In genomic region chr17:59220328-59221158, GRCh38 we compare ENCODE assay signal across 8 cellular contexts. TPM values are rescaled to one million over a fixed set of nuclear protein-coding genes. Genes with fewer than 3 reads are reported as not detected.
DNase-seq lines count a peak whose midpoint lies in the region; ATAC-seq and TF ChIP-seq lines count a peak whose summit lies in the region.

GDPD1 (plus strand) TSS chr17:59220511; CDS start chr17:59220610, 99 bp downstream.

- WGBS in tibial nerve, 2 donors: 0 to 1% methylated on average over 34 to 60 of the region's 60 CpGs

- intact Hi-C loops in cardiac septum (cut with DNase I): no loop called here

- peak in 1 of 2 donors; percentile 53 for TF ChIP-seq EP300 in tibial nerve (IDR thresholded peaks at IDR 0.05)

- H3K27ac ChIP-seq in parathyroid adenoma: peak within 1 kb of the TSS; percentile 88
- H3K27ac ChIP-seq in tibial nerve: peak within 1 kb of the TSS in 3 of 4 donors; percentile 79 to 84 (median 80)

- H3K27me3 ChIP-seq in parathyroid adenoma (ENCODE audit: control insufficient read depth, insufficient read depth, low read length) (no peaks in the 10 kb centered on the region), tibial nerve (no peaks in the 10 kb centered on the region)

- H3K9me3 ChIP-seq in parathyroid adenoma (ENCODE audit: control insufficient read depth, low read length): no peaks in the 10 kb centered on the region
- H3K9me3 ChIP-seq in tibial nerve: no peaks in the 10 kb centered on the region

- ATAC-seq in HG02759 (IDR thresholded peaks at IDR 0.05; ENCODE audit: unreplicated experiment): peak; percentile 97

- peak within 1 kb of the TSS; percentile 90 for H3K4me3 ChIP-seq in parathyroid adenoma (ENCODE audit: low read depth, low read length)
- H3K4me3 ChIP-seq in tibial nerve: peak within 1 kb of the TSS; percentile 66 to 97 (median 74)

- TF ChIP-seq CTCF in GM12874 (IDR thresholded peaks at IDR 0.05; ENCODE audit: insufficient read depth, low read depth, low read length) (peak; percentile 72), parathyroid adenoma (IDR thresholded peaks at IDR 0.05) (peak; percentile 87), tibial nerve (IDR thresholded peaks at IDR 0.05) (peak; percentile 64 to 89 (median 85))

- H3K9ac ChIP-seq in parathyroid adenoma: peak within 1 kb of the TSS; percentile 62

- no peak for TF ChIP-seq POLR2A in tibial nerve (IDR thresholded peaks at IDR 0.05)

- H3K36me3 ChIP-seq in parathyroid adenoma (ENCODE audit: control insufficient read depth, insufficient read depth, low read length) (no peaks in the 10 kb centered on the region), tibial nerve (peaks cover 0 to 8% (median 0%) of the 10 kb centered on the region in 3 donors)

- no peaks in the 10 kb centered on the region for H3K4me1 ChIP-seq in parathyroid adenoma
- H3K4me1 ChIP-seq in tibial nerve: peaks cover 0 to 15% (median 3%) of the 10 kb centered on the region in 4 donors

- H2AFZ ChIP-seq in parathyroid adenoma: peak within 1 kb of the TSS; percentile 89

- DNase-seq in NCI-H1105 treated with DMSO at 0.1 percent for 48 hours (lab: John Stamatoyannopoulos, UW) (peak; percentile 93), SKM-1 treated with dmso at 0.1 percent for 144 hours (lab: John Stamatoyannopoulos, UW; ENCODE audit: unreplicated experiment) (peak; percentile 91), cardiac septum (ENCODE audit: low spot score) (peak; percentile 98), tibial nerve (ENCODE audit: low spot score in 2 of 2) (peak; percentile 82 to 84)
- DNase-seq in activated naive CD8-positive, alpha-beta T cell treated with anti-CD3 and anti-CD28 coated beads, Interleukin-2, amount 50 U/mL, for 16 hours (ENCODE audit: low read depth, low spot score): peak; percentile 94

- no peaks in the 10 kb centered on the region for H3K79me2 ChIP-seq in parathyroid adenoma

- H3K4me2 ChIP-seq in parathyroid adenoma (ENCODE audit: low read length): peak within 1 kb of the TSS; percentile 99

RNA-seq across cellular contexts. Expression of gene GDPD1, which starts in this region (rescaled TPM):
- 1.2 TPM for total RNA-seq in cardiac septum
- total RNA-seq in tibial nerve: 10 to 100 TPM in 1 of 4 donors, 1 to 10 TPM in 3; 1.5 to 10.7 (median 3.4) TPM

Comparison
In these comparisons a context has a peak if more than half of its experiments do, and no peak if none do; other contexts are left out.
1. Peak in every context shown above with its lines: DNase-seq, ATAC-seq, H3K4me3 ChIP-seq and H3K27ac ChIP-seq.